In genomic region chr6:163356743-163357142, GRCh38 we compare ENCODE assay signal across 1 cellular context.
TF ChIP-seq lines count a peak whose summit lies in the region.

No MANE protein-coding gene starts in this region.

TF ChIP-seq in K562, 482 proteins besides CTCF, POLR2A, EP300 and RAD21 (continued from another document):
- TF ChIP-seq THRA (IDR thresholded peaks at IDR 0.05) (no peak), NFE2 (IDR thresholded peaks at IDR 0.05; ENCODE audit: low read depth) (no peak), GTF2B (IDR thresholded peaks at IDR 0.05; ENCODE audit: extremely low read depth, insufficient read length) (no peak), HDAC2 (IDR thresholded peaks at IDR 0.05) (no peak), MYBL2 (IDR thresholded peaks at IDR 0.05; ENCODE audit: low read depth) (peak; percentile 36; the same call in 1 of the 2 replicates), MYBL2 (CRISPR knock-in tag; IDR thresholded peaks at IDR 0.05; ENCODE audit: borderline replicate concordance) (no peak), THRAP3 (IDR thresholded peaks at IDR 0.05; ENCODE audit: borderline replicate concordance) (no peak), ARID2 (IDR thresholded peaks at IDR 0.05) (0 out of 2 replicates have a peak, but pooled peaks have one; percentile 7), MLLT1 (IDR thresholded peaks at IDR 0.05) (0 out of 4 replicates have a peak, but pooled peaks have one; percentile 27 to 51), NRF1 (conservative IDR thresholded peaks at IDR 0.05 in 1 of 2, IDR thresholded peaks at IDR 0.05 in 1 of 2) (no peak), GABPB1 (CRISPR knock-in tag; IDR thresholded peaks at IDR 0.05) (no peak), MAZ (CRISPR knock-in tag; conservative IDR thresholded peaks at IDR 0.05 in 1 of 2, IDR thresholded peaks at IDR 0.05 in 1 of 2) (no peak), ZNF561 (CRISPR knock-in tag; conservative IDR thresholded peaks at IDR 0.05) (no peak), ZNF449 (CRISPR knock-in tag; IDR thresholded peaks at IDR 0.05) (no peak), TRIM24 (IDR thresholded peaks at IDR 0.05) (no peak), EP400 (IDR thresholded peaks at IDR 0.05) (no peak), NCOA1 (IDR thresholded peaks at IDR 0.05; ENCODE audit: low read depth) (no peak), ZNF121 (CRISPR knock-in tag; conservative IDR thresholded peaks at IDR 0.05) (no peak)
